In the genomic region with DNA sequence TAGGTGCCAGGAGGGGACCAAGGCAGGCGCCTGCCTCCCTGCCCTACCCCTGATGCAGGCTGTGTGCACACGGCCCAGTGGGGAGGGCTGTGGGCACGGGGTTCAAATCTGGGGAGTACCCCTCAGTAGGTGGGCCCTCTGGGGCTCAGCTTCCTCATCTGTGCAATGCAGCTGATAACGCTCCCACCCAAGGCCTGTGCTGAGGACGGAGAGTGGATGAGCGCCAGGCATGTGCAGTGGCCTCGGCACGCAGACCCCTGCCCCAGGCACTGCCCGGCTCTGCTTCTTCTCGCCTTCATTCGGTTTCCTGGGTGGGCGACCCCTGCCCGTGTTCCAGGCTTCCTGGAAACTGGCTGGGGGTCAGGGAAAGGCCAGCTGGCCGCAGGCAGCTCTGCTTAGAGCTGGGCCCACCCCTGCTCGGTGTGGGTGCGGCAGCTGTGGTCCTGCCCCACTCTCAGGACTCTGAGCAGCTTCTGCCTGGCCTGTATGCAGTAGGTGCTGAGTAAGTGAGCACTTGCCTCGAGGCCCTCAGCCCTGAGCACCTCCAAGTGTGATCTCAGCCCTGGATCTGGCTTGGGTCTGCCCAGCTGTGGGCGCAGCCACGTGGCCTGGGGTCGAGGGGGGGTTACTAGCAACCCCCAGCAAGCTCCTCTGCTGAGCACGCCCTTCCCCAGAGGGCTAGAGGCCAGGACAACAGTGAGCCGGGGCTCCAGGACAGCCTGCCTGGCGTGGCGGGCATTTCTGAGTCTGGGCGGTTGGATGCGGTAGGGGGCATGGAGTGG, we compare ENCODE assay signal across 1 cellular context.
TF ChIP-seq lines count a peak whose summit lies in the region.

No MANE protein-coding gene starts in this region.

TF ChIP-seq in HepG2, 621 proteins besides CTCF, POLR2A, EP300 and RAD21 (continued from another document and continues in another):
- TF ChIP-seq, protein P1, sequence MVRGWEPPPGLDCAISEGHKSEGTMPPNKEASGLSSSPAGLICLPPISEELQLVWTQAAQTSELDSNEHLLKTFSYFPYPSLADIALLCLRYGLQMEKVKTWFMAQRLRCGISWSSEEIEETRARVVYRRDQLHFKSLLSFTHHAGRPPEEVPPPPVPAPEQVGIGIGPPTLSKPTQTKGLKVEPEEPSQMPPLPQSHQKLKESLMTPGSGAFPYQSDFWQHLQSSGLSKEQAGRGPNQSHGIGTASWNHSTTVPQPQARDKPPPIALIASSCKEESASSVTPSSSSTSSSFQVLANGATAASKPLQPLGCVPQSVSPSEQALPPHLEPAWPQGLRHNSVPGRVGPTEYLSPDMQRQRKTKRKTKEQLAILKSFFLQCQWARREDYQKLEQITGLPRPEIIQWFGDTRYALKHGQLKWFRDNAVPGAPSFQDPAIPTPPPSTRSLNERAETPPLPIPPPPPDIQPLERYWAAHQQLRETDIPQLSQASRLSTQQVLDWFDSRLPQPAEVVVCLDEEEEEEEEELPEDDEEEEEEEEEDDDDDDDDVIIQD (CRISPR knock-in tag; IDR thresholded peaks at IDR 0.05; ENCODE audit: low read depth) = no peak
- TF ChIP-seq, protein P2, sequence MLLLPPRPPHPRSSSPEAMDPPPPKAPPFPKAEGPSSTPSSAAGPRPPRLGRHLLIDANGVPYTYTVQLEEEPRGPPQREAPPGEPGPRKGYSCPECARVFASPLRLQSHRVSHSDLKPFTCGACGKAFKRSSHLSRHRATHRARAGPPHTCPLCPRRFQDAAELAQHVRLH (CRISPR knock-in tag; IDR thresholded peaks at IDR 0.05; ENCODE audit: borderline replicate concordance, low read depth) = no peak
- TF ChIP-seq SP4 (CRISPR knock-in tag; IDR thresholded peaks at IDR 0.05) (0 out of 2 replicates have a peak, but pooled peaks have one; percentile 16), ZNF225 (CRISPR knock-in tag; IDR thresholded peaks at IDR 0.05) (no peak), GFI1 (CRISPR knock-in tag; IDR thresholded peaks at IDR 0.05; ENCODE audit: borderline replicate concordance) (no peak), SALL2 (CRISPR knock-in tag; IDR thresholded peaks at IDR 0.05) (no peak), TMF1 (CRISPR knock-in tag; IDR thresholded peaks at IDR 0.05; ENCODE audit: low read depth) (no peak), ZNF782 (CRISPR knock-in tag; IDR thresholded peaks at IDR 0.05; ENCODE audit: borderline replicate concordance) (no peak), ASH2L (IDR thresholded peaks at IDR 0.05; ENCODE audit: insufficient read length, low read depth, low read length) (no peak), ZFP36 (IDR thresholded peaks at IDR 0.05; ENCODE audit: borderline replicate concordance, low read depth, low read length, partially characterized antibody) (no peak), ZNF44 (CRISPR knock-in tag; IDR thresholded peaks at IDR 0.05) (no peak), JUNB (CRISPR knock-in tag; IDR thresholded peaks at IDR 0.05; ENCODE audit: borderline replicate concordance) (no peak), ZSCAN31 (CRISPR knock-in tag; IDR thresholded peaks at IDR 0.05; ENCODE audit: low read depth) (no peak), GATAD1 (CRISPR knock-in tag; IDR thresholded peaks at IDR 0.05) (no peak), MBNL3 (CRISPR knock-in tag; conservative IDR thresholded peaks at IDR 0.05) (no peak), PHF21A (CRISPR knock-in tag; IDR thresholded peaks at IDR 0.05) (no peak), MTF2 (CRISPR knock-in tag; IDR thresholded peaks at IDR 0.05; ENCODE audit: borderline replicate concordance) (peak; percentile 12; the same call in 1 of the 2 replicates), SMC3 (IDR thresholded peaks at IDR 0.05; ENCODE audit: low read length) (no peak), ISX (CRISPR knock-in tag; conservative IDR thresholded peaks at IDR 0.05) (no peak)
- TF ChIP-seq, protein P3, sequence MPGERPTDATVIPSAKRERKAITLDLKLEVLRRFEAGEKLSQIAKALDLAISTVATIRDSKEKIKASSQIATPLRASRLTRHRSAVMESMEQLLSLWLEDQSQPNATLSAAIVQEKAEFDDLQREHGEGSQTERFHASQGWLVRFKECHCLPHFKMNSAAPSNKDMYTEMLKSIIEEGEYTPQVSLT (CRISPR knock-in tag; IDR thresholded peaks at IDR 0.05; ENCODE audit: borderline replicate concordance, low read depth) = no peak
- TF ChIP-seq, protein P4, sequence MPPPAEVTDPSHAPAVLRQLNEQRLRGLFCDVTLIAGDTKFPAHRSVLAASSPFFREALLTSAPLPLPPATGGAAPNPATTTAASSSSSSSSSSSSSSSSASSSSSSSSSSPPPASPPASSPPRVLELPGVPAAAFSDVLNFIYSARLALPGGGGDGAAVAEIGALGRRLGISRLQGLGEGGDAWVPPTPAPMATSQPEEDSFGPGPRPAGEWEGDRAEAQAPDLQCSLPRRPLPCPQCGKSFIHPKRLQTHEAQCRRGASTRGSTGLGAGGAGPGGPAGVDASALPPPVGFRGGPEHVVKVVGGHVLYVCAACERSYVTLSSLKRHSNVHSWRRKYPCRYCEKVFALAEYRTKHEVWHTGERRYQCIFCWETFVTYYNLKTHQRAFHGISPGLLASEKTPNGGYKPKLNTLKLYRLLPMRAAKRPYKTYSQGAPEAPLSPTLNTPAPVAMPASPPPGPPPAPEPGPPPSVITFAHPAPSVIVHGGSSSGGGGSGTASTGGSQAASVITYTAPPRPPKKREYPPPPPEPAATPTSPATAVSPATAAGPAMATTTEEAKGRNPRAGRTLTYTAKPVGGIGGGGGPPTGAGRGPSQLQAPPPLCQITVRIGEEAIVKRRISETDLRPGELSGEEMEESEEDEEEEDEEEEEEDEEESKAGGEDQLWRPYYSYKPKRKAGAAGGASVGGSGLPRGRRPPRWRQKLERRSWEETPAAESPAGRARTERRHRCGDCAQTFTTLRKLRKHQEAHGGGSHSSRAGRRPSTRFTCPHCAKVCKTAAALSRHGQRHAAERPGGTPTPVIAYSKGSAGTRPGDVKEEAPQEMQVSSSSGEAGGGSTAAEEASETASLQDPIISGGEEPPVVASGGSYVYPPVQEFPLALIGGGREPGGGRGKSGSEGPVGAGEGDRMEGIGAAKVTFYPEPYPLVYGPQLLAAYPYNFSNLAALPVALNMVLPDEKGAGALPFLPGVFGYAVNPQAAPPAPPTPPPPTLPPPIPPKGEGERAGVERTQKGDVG (CRISPR knock-in tag; IDR thresholded peaks at IDR 0.05; ENCODE audit: borderline replicate concordance) = no peak
- TF ChIP-seq, protein P5, sequence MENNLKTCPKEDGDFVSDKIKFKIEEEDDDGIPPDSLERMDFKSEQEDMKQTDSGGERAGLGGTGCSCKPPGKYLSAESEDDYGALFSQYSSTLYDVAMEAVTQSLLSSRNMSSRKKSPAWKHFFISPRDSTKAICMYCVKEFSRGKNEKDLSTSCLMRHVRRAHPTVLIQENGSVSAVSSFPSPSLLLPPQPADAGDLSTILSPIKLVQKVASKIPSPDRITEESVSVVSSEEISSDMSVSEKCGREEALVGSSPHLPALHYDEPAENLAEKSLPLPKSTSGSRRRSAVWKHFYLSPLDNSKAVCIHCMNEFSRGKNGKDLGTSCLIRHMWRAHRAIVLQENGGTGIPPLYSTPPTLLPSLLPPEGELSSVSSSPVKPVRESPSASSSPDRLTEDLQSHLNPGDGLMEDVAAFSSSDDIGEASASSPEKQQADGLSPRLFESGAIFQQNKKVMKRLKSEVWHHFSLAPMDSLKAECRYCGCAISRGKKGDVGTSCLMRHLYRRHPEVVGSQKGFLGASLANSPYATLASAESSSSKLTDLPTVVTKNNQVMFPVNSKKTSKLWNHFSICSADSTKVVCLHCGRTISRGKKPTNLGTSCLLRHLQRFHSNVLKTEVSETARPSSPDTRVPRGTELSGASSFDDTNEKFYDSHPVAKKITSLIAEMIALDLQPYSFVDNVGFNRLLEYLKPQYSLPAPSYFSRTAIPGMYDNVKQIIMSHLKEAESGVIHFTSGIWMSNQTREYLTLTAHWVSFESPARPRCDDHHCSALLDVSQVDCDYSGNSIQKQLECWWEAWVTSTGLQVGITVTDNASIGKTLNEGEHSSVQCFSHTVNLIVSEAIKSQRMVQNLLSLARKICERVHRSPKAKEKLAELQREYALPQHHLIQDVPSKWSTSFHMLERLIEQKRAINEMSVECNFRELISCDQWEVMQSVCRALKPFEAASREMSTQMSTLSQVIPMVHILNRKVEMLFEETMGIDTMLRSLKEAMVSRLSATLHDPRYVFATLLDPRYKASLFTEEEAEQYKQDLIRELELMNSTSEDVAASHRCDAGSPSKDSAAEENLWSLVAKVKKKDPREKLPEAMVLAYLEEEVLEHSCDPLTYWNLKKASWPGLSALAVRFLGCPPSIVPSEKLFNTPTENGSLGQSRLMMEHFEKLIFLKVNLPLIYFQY (CRISPR knock-in tag; IDR thresholded peaks at IDR 0.05; ENCODE audit: borderline replicate concordance) = no peak
- TF ChIP-seq, protein P6, sequence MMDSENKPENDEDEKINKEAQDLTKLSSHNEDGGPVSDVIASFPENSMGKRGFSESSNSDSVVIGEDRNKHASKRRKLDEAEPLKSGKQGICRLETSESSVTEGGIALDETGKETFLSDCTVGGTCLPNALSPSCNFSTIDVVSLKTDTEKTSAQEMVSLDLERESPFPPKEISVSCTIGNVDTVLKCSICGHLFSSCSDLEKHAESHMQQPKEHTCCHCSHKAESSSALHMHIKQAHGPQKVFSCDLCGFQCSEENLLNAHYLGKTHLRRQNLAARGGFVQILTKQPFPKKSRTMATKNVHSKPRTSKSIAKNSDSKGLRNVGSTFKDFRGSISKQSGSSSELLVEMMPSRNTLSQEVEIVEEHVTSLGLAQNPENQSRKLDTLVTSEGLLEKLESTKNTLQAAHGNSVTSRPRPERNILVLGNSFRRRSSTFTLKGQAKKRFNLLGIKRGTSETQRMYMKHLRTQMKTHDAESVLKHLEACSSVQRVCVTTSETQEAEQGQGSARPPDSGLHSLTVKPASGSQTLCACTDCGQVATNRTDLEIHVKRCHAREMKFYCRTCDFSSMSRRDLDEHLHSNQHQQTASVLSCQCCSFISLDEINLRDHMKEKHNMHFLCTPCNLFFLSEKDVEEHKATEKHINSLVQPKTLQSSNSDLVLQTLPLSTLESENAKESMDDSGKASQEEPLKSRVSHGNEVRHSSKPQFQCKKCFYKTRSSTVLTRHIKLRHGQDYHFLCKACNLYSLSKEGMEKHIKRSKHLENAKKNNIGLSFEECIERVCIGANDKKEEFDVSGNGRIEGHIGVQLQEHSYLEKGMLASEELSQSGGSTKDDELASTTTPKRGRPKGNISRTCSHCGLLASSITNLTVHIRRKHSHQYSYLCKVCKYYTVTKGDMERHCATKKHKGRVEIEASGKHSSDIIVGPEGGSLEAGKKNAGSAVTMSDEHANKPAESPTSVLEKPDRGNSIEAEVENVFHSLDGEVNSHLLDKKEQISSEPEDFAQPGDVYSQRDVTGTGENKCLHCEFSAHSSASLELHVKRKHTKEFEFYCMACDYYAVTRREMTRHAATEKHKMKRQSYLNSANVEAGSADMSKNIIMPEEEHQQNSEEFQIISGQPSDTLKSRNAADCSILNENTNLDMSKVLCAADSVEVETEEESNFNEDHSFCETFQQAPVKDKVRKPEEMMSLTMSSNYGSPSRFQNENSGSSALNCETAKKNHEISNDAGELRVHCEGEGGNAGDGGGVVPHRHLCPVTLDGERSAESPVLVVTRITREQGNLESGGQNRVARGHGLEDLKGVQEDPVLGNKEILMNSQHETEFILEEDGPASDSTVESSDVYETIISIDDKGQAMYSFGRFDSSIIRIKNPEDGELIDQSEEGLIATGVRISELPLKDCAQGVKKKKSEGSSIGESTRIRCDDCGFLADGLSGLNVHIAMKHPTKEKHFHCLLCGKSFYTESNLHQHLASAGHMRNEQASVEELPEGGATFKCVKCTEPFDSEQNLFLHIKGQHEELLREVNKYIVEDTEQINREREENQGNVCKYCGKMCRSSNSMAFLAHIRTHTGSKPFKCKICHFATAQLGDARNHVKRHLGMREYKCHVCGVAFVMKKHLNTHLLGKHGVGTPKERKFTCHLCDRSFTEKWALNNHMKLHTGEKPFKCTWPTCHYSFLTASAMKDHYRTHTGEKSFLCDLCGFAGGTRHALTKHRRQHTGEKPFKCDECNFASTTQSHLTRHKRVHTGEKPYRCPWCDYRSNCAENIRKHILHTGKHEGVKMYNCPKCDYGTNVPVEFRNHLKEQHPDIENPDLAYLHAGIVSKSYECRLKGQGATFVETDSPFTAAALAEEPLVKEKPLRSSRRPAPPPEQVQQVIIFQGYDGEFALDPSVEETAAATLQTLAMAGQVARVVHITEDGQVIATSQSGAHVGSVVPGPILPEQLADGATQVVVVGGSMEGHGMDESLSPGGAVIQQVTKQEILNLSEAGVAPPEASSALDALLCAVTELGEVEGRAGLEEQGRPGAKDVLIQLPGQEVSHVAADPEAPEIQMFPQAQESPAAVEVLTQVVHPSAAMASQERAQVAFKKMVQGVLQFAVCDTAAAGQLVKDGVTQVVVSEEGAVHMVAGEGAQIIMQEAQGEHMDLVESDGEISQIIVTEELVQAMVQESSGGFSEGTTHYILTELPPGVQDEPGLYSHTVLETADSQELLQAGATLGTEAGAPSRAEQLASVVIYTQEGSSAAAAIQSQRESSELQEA (CRISPR knock-in tag; IDR thresholded peaks at IDR 0.05; ENCODE audit: not compliant biosample characterization) = no peak
- TF ChIP-seq, protein P7, sequence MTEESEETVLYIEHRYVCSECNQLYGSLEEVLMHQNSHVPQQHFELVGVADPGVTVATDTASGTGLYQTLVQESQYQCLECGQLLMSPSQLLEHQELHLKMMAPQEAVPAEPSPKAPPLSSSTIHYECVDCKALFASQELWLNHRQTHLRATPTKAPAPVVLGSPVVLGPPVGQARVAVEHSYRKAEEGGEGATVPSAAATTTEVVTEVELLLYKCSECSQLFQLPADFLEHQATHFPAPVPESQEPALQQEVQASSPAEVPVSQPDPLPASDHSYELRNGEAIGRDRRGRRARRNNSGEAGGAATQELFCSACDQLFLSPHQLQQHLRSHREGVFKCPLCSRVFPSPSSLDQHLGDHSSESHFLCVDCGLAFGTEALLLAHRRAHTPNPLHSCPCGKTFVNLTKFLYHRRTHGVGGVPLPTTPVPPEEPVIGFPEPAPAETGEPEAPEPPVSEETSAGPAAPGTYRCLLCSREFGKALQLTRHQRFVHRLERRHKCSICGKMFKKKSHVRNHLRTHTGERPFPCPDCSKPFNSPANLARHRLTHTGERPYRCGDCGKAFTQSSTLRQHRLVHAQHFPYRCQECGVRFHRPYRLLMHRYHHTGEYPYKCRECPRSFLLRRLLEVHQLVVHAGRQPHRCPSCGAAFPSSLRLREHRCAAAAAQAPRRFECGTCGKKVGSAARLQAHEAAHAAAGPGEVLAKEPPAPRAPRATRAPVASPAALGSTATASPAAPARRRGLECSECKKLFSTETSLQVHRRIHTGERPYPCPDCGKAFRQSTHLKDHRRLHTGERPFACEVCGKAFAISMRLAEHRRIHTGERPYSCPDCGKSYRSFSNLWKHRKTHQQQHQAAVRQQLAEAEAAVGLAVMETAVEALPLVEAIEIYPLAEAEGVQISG (CRISPR knock-in tag; IDR thresholded peaks at IDR 0.05) = no peak
- TF ChIP-seq, protein P8, sequence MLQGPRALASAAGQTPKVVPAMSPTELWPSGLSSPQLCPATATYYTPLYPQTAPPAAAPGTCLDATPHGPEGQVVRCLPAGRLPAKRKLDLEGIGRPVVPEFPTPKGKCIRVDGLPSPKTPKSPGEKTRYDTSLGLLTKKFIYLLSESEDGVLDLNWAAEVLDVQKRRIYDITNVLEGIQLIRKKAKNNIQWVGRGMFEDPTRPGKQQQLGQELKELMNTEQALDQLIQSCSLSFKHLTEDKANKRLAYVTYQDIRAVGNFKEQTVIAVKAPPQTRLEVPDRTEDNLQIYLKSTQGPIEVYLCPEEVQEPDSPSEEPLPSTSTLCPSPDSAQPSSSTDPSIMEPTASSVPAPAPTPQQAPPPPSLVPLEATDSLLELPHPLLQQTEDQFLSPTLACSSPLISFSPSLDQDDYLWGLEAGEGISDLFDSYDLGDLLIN (CRISPR knock-in tag; IDR thresholded peaks at IDR 0.05; ENCODE audit: borderline replicate concordance) = no peak
